ENCODE assay signal across 11 cellular contexts in genomic region chr1:2317230-2318065, GRCh38.
DNase-seq lines count a peak whose midpoint lies in the region; ATAC-seq and TF ChIP-seq lines count a peak whose summit lies in the region.
"Had no signal": no experiment of that assay in that cellular context is flagged by ENCODE, and none has a peak within 500 bp of the region (broad histone marks: within the 10 kb centered on the region; RNA-seq: fewer than 3 reads in every experiment).

No MANE protein-coding gene starts in this region.

- ATAC-seq in memory B cell (ENCODE audit: low read depth) (no peak), GM21723 (IDR thresholded peaks at IDR 0.05; ENCODE audit: unreplicated experiment) (no peak)
- no peak for ATAC-seq in stimulated activated effector memory CD8-positive, alpha-beta T cell treated with anti-CD3 and anti-CD28 coated beads, Interleukin-12 subunit alpha, Interleukin-12 subunit beta, amount 100 ng/mL, for 72 hours

- H3K4me3 Mint-ChIP-seq in activated CD4-positive, alpha-beta T cell treated with anti-CD3 and anti-CD28 coated beads, Interleukin-2, amount 10 ng/mL, durations not matched to agents 24 days and 14 days: no peak overlapping the region
- H3K4me3 Mint-ChIP-seq in activated naive CD8-positive, alpha-beta T cell treated with anti-CD3 and anti-CD28 coated beads for 36 hours: peak overlapping the region; percentile 40
- peak overlapping the region; percentile 46 for H3K4me3 Mint-ChIP-seq in memory B cell
- no peak overlapping the region for H3K4me3 Mint-ChIP-seq in stimulated activated effector memory CD8-positive, alpha-beta T cell treated with anti-CD3 and anti-CD28 coated beads, Interleukin-12 subunit alpha, Interleukin-12 subunit beta, amount 100 ng/mL, for 72 hours

- no peak for DNase-seq in activated CD4-positive, alpha-beta T cell treated with anti-CD3 and anti-CD28 coated beads, Interleukin-2, amount 10 ng/mL, durations not matched to agents 24 days and 14 days
- no peak for DNase-seq in activated CD4-positive, alpha-beta T cell treated with anti-CD3 and anti-CD28 coated beads, Interleukin-2, amount 50 U/mL, for 1 hour
- no peak for DNase-seq in activated naive CD8-positive, alpha-beta T cell treated with anti-CD3 and anti-CD28 coated beads for 36 hours
- no peak for DNase-seq in memory B cell (ENCODE audit: low spot score in 2 of 2)
- DNase-seq in stimulated activated effector memory CD8-positive, alpha-beta T cell treated with anti-CD3 and anti-CD28 coated beads, Interleukin-12 subunit alpha, Interleukin-12 subunit beta, amount 100 ng/mL, for 72 hours (ENCODE audit: low spot score in 2 of 2): no peak
- DNase-seq in erythroblast (lab: John Stamatoyannopoulos, UW): no peak
- no peak for DNase-seq in activated naive CD4-positive, alpha-beta T cell treated with anti-CD3 and anti-CD28 coated beads, Interleukin-2, amount 50 U/mL, for 16 hours
- DNase-seq: activated T-cell treated with anti-CD3 and anti-CD28 coated beads, Interleukin-2, amount 50 U/mL, for 1 hour; NCI-H1694 treated with DMSO at 0.1 percent for 48 hours; SIG-M5 had no signal

- intact Hi-C loops in activated CD4-positive, alpha-beta T cell treated with anti-CD3 and anti-CD28 coated beads, Interleukin-2, amount 10 ng/mL, durations not matched to agents 24 days and 14 days (cut with micrococcal nuclease): no loop called here

- H3K4me1 Mint-ChIP-seq in activated CD4-positive, alpha-beta T cell treated with anti-CD3 and anti-CD28 coated beads, Interleukin-2, amount 10 ng/mL, durations not matched to agents 24 days and 14 days: no peaks in the 10 kb centered on the region
- peaks cover 6% of the 10 kb centered on the region for H3K4me1 Mint-ChIP-seq in activated naive CD8-positive, alpha-beta T cell treated with anti-CD3 and anti-CD28 coated beads for 36 hours
- peaks cover 10% of the 10 kb centered on the region for H3K4me1 Mint-ChIP-seq in memory B cell
- peaks cover 7% of the 10 kb centered on the region for H3K4me1 Mint-ChIP-seq in stimulated activated effector memory CD8-positive, alpha-beta T cell treated with anti-CD3 and anti-CD28 coated beads, Interleukin-12 subunit alpha, Interleukin-12 subunit beta, amount 100 ng/mL, for 72 hours

- H3K27ac Mint-ChIP-seq in activated CD4-positive, alpha-beta T cell treated with anti-CD3 and anti-CD28 coated beads, Interleukin-2, amount 10 ng/mL, durations not matched to agents 24 days and 14 days: peak overlapping the region; percentile 51
- no peak overlapping the region for H3K27ac Mint-ChIP-seq in activated naive CD8-positive, alpha-beta T cell treated with anti-CD3 and anti-CD28 coated beads for 36 hours
- H3K27ac Mint-ChIP-seq in memory B cell: peak overlapping the region; percentile 53
- peak overlapping the region; percentile 59 for H3K27ac Mint-ChIP-seq in stimulated activated effector memory CD8-positive, alpha-beta T cell treated with anti-CD3 and anti-CD28 coated beads, Interleukin-12 subunit alpha, Interleukin-12 subunit beta, amount 100 ng/mL, for 72 hours

- H3K27me3 Mint-ChIP-seq in activated CD4-positive, alpha-beta T cell treated with anti-CD3 and anti-CD28 coated beads, Interleukin-2, amount 10 ng/mL, durations not matched to agents 24 days and 14 days: no peaks in the 10 kb centered on the region
- no peaks in the 10 kb centered on the region for H3K27me3 Mint-ChIP-seq in activated naive CD8-positive, alpha-beta T cell treated with anti-CD3 and anti-CD28 coated beads for 36 hours
- peaks cover 6% of the 10 kb centered on the region for H3K27me3 Mint-ChIP-seq in memory B cell

- no peaks in the 10 kb centered on the region for H3K9me3 Mint-ChIP-seq in activated CD4-positive, alpha-beta T cell treated with anti-CD3 and anti-CD28 coated beads, Interleukin-2, amount 10 ng/mL, durations not matched to agents 24 days and 14 days
- H3K9me3 Mint-ChIP-seq in activated naive CD8-positive, alpha-beta T cell treated with anti-CD3 and anti-CD28 coated beads for 36 hours: no peaks in the 10 kb centered on the region
- H3K9me3 Mint-ChIP-seq in memory B cell: no peaks in the 10 kb centered on the region
- H3K9me3 Mint-ChIP-seq in stimulated activated effector memory CD8-positive, alpha-beta T cell treated with anti-CD3 and anti-CD28 coated beads, Interleukin-12 subunit alpha, Interleukin-12 subunit beta, amount 100 ng/mL, for 72 hours: no peaks in the 10 kb centered on the region

- no peaks in the 10 kb centered on the region for H3K36me3 Mint-ChIP-seq in activated CD4-positive, alpha-beta T cell treated with anti-CD3 and anti-CD28 coated beads, Interleukin-2, amount 10 ng/mL, durations not matched to agents 24 days and 14 days (ENCODE audit: low read depth)
- H3K36me3 Mint-ChIP-seq in activated naive CD8-positive, alpha-beta T cell treated with anti-CD3 and anti-CD28 coated beads for 36 hours: no peaks in the 10 kb centered on the region
- no peaks in the 10 kb centered on the region for H3K36me3 Mint-ChIP-seq in memory B cell
- H3K36me3 Mint-ChIP-seq in stimulated activated effector memory CD8-positive, alpha-beta T cell treated with anti-CD3 and anti-CD28 coated beads, Interleukin-12 subunit alpha, Interleukin-12 subunit beta, amount 100 ng/mL, for 72 hours: peaks cover 16% of the 10 kb centered on the region

- TF ChIP-seq POLR2A in erythroblast (IDR thresholded peaks at IDR 0.05; ENCODE audit: low read length): no peak

Comparison
In these comparisons a context has a peak if more than half of its experiments do, and no peak if none do; other contexts are left out.
1. H3K4me3 Mint-ChIP-seq: peak in activated naive CD8-positive, alpha-beta T cell treated with anti-CD3 and anti-CD28 coated beads for 36 hours (single experiment) and memory B cell (single experiment); none in activated CD4-positive, alpha-beta T cell treated with anti-CD3 and anti-CD28 coated beads, Interleukin-2, amount 10 ng/mL, durations not matched to agents 24 days and 14 days (single experiment) and stimulated activated effector memory CD8-positive, alpha-beta T cell treated with anti-CD3 and anti-CD28 coated beads, Interleukin-12 subunit alpha, Interleukin-12 subunit beta, amount 100 ng/mL, for 72 hours (single experiment).